In the genomic region with DNA sequence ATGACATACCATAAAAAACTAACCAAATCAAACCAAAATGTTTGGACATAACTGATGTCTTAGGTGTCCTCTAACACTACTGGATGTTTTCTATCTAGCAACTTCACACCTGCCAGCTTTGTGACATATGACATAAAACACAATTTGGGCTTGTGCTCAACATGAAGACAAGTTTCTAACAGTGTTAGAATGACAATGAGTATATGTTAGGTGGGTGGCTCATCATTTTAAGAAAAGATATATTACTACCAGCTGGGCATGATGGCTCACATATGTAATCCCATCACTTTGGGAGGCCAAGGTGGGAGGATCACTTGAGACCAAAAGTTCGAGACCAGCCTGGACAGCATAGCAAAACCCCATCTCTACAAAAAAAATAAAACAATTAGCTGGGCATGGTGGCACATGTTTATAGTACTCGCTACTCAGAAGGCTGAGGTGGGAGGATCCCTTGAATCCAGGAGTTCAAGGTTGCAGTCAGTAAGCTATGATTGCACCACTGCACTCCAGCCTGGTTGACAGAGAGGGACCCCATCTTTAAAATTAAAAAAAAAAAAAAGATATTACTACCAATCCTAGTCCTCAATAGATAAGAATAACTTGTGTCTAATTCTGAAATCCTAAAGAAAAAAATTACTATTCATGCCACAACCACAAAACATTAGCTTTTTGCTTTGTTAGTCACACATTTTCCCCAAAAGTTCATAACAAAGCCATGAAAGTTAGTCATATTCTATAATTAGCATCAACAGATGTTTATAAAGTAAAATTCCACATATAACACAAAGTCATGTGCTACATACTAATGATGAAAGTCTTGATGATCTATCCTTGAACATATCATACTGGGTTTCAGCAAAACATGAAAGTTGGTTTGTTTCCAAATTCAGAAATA, we compare ENCODE assay signal across 1 cellular context.
TF ChIP-seq lines count a peak whose summit lies in the region.

No MANE protein-coding gene starts in this region.

TF ChIP-seq in HepG2, 621 proteins besides CTCF, POLR2A, EP300 and RAD21:
- TF ChIP-seq ZBTB1 (CRISPR knock-in tag; IDR thresholded peaks at IDR 0.05; ENCODE audit: borderline replicate concordance), result no peak
- 0 out of 2 replicates have a peak, but pooled peaks have one; percentile 20 for TF ChIP-seq HNF4A (CRISPR knock-in tag; IDR thresholded peaks at IDR 0.05)
- peak; percentile 68; the same call in 1 of the 2 replicates for TF ChIP-seq ZNF121 (CRISPR knock-in tag; IDR thresholded peaks at IDR 0.05)
- peak; percentile 30; the same call in 1 of the 2 replicates for TF ChIP-seq ZNF770 (CRISPR knock-in tag; IDR thresholded peaks at IDR 0.05)
